1 cellular context compared by ENCODE assay signal in genomic region chr16:88748364-88748763, GRCh38.
TF ChIP-seq lines count a peak whose summit lies in the region.

No MANE protein-coding gene starts in this region.

TF ChIP-seq in WTC11, 78 proteins besides CTCF, POLR2A, EP300 and RAD21 (continued from another document):
- TF ChIP-seq PREB (CRISPR knock-in tag; IDR thresholded peaks at IDR 0.05; ENCODE audit: borderline replicate concordance) = no peak
- TF ChIP-seq SMAD3 (CRISPR knock-in tag; IDR thresholded peaks at IDR 0.05; ENCODE audit: borderline replicate concordance) = no peak
- no peak for TF ChIP-seq PRRX2 (CRISPR knock-in tag; IDR thresholded peaks at IDR 0.05)
- TF ChIP-seq E2F5 (CRISPR knock-in tag; IDR thresholded peaks at IDR 0.05) = no peak
- no peak for TF ChIP-seq FOXJ3 (CRISPR knock-in tag; IDR thresholded peaks at IDR 0.05; ENCODE audit: borderline replicate concordance)
- TF ChIP-seq GTF2I (CRISPR knock-in tag; conservative IDR thresholded peaks at IDR 0.05) = no peak
- no peak for TF ChIP-seq ZNF281 (CRISPR knock-in tag; IDR thresholded peaks at IDR 0.05)
- TF ChIP-seq ZNF423 (CRISPR knock-in tag; IDR thresholded peaks at IDR 0.05) = no peak
